Comparison of ENCODE assay signal across 1 cellular context in the genomic region with DNA sequence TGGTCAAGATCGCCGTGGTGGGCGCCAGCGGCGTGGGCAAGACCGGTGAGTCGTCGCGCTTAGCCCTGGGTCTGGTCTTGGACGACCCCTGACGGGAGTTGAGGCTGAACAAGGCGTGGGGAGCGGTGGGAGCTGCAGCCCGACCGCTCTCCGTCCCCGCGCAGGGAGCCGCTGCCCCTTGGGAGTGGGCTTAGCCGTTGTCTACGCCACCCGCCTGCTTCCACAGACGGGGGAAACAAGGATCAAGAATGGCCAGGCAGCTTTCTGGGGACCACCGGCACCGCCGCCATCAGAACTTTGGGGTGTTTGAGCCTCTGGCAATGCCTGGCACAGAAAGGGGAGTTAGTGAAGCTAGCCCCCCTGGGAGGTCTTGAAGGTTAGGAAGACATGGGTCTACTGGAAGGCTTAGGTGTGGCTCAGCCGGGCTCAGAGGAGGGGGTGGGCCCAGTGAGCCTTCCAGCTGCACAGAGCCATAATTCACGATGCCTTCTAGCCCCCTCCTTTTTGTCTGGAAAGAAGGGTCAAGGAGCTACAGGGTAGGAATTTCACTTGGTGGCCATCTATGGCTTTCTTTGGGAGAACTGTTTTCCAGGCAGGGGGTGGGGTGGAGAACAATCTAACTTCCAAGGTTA.
TF ChIP-seq lines count a peak whose summit lies in the region.

No MANE protein-coding gene starts in this region.

TF ChIP-seq in H1, 55 proteins besides CTCF, POLR2A, EP300 and RAD21:
- no peak for TF ChIP-seq RBBP5 (IDR thresholded peaks at IDR 0.05; ENCODE audit: borderline replicate concordance, low read depth, low read length)
- no peak for TF ChIP-seq SP2 (IDR thresholded peaks at IDR 0.05; ENCODE audit: low read length)
